In the genomic region with DNA sequence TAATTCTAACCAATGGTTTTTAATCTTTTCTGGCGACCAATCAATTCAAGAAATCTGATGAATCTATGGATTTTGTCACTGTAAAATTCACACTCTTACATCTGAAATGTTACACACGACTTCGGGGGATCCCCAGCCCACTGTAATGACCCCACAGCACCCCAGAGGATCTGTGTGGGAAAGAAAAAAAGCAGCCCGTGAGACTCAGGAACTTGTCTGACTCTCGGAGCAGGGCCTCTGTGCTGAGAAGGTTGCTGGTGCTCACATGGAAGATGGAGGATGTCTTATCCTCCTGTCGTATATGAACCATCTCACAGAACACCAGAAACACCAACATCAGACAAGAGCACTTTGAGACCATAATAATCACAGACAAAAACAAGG, we compare ENCODE assay signal across 17 cellular contexts.
"Had no signal": no experiment of that assay in that cellular context is flagged by ENCODE, and none has a peak within 500 bp of the region (broad histone marks: within the 10 kb centered on the region; RNA-seq: fewer than 3 reads in every experiment).

No MANE protein-coding gene starts in this region.

- H3K4me3 ChIP-seq: heart right ventricle, right atrium auricular region, skin epidermis, tibial artery had no signal

- H3K4me3 Mint-ChIP-seq: activated CD4-positive, alpha-beta memory T cell treated with anti-CD3 and anti-CD28 coated beads, Interleukin-2, amount 10 ng/mL, durations not matched to agents 7 days and 5 days; activated CD4-positive, alpha-beta T cell treated with anti-CD3 and anti-CD28 coated beads for 36 hours; activated T-helper 1 cell treated with anti-CD3 and anti-CD28 coated beads, Interleukin-12 subunit alpha, Interleukin-12 subunit beta, Interleukin-2, Interleukin-4 antibody, amounts not matched to agents 30 ng/mL and 10 ng/mL and 1 ng/mL, durations not matched to agents 14 hours and 24 hours and 36 hours; naive thymus-derived CD4-positive, alpha-beta T cell had no signal

- H3K27ac Mint-ChIP-seq: activated CD4-positive, alpha-beta memory T cell treated with anti-CD3 and anti-CD28 coated beads, Interleukin-2, amount 10 ng/mL, durations not matched to agents 7 days and 5 days; activated CD4-positive, alpha-beta T cell treated with anti-CD3 and anti-CD28 coated beads for 36 hours; activated T-helper 1 cell treated with anti-CD3 and anti-CD28 coated beads, Interleukin-12 subunit alpha, Interleukin-12 subunit beta, Interleukin-2, Interleukin-4 antibody, amounts not matched to agents 30 ng/mL and 10 ng/mL and 1 ng/mL, durations not matched to agents 14 hours and 24 hours and 36 hours; naive thymus-derived CD4-positive, alpha-beta T cell had no signal

- ATAC-seq: activated CD4-positive, alpha-beta T cell treated with anti-CD3 and anti-CD28 coated beads for 36 hours; heart right ventricle; naive thymus-derived CD4-positive, alpha-beta T cell had no signal

- H3K27me3 ChIP-seq: neutrophil, right atrium auricular region, tibial artery had no signal

- H3K9me3 ChIP-seq: heart right ventricle, neutrophil, right atrium auricular region, tibial artery had no signal

- H3K9me3 Mint-ChIP-seq: activated CD4-positive, alpha-beta memory T cell treated with anti-CD3 and anti-CD28 coated beads, Interleukin-2, amount 10 ng/mL, durations not matched to agents 7 days and 5 days; activated T-helper 1 cell treated with anti-CD3 and anti-CD28 coated beads, Interleukin-12 subunit alpha, Interleukin-12 subunit beta, Interleukin-2, Interleukin-4 antibody, amounts not matched to agents 30 ng/mL and 10 ng/mL and 1 ng/mL, durations not matched to agents 14 hours and 24 hours and 36 hours had no signal

- DNase-seq: activated CD4-positive, alpha-beta memory T cell treated with anti-CD3 and anti-CD28 coated beads, Interleukin-2, amount 10 ng/mL, durations not matched to agents 7 days and 5 days; activated CD4-positive, alpha-beta T cell treated with anti-CD3 and anti-CD28 coated beads for 36 hours; activated CD8-positive, alpha-beta memory T cell treated with anti-CD3 and anti-CD28 coated beads, Interleukin-2, amount 50 U/mL, for 4 hours; activated naive CD4-positive, alpha-beta T cell treated with Interleukin-2 at 50 U/mL for 16 hours; central memory CD4-positive, alpha-beta T cell; cortex of kidney; effector CD8-positive, alpha-beta T cell; heart right ventricle; naive thymus-derived CD4-positive, alpha-beta T cell; posterior cingulate gyrus; stimulated activated CD4-positive, alpha-beta T cell treated with anti-CD3 and anti-CD28 coated beads, Interleukin-4, amount 100 ng/mL, for 4 hours; tibial artery had no signal

- H3K36me3 Mint-ChIP-seq: naive thymus-derived CD4-positive, alpha-beta T cell had no signal

- H3K27ac ChIP-seq: heart right ventricle, neutrophil, right atrium auricular region, skin epidermis, tibial artery, VCaP had no signal

- H3K36me3 ChIP-seq: heart right ventricle, neutrophil, right atrium auricular region, tibial artery had no signal

- H3K4me1 ChIP-seq: right atrium auricular region, tibial artery had no signal
